ENCODE assay signal across 9 cellular contexts in genomic region chrX:153900806-153901752, GRCh38. TPM values are rescaled to one million over a fixed set of nuclear protein-coding genes. Genes with fewer than 3 reads are reported as not detected.
DNase-seq lines count a peak whose midpoint lies in the region; ATAC-seq, FAIRE-seq and TF ChIP-seq lines count a peak whose summit lies in the region.
"Had no signal": no experiment of that assay in that cellular context is flagged by ENCODE, and none has a peak within 500 bp of the region (broad histone marks: within the 10 kb centered on the region; RNA-seq: fewer than 3 reads in every experiment).

No MANE protein-coding gene starts in this region.

- TF ChIP-seq CTCF in AG04449 (IDR thresholded peaks at IDR 0.05; ENCODE audit: insufficient read depth, low read length, missing control alignments): no peak

- CTCF ChIA-PET in AG04449 (lab: Yijun Ruan, JAX): no interaction called here

- intact Hi-C loops in posterior vena cava (cut with DNase I): no loop called here

- DNase-seq in AG04449 (ENCODE audit: low read depth, low spot score): peak; percentile 55
- peak; percentile 37 for DNase-seq in GM18507 (ENCODE audit: extremely low spot score, insufficient read length, low read depth)
- peak; percentile 17 for DNase-seq in NCI-H345 treated with DMSO at 0.1 percent for 48 hours (lab: John Stamatoyannopoulos, UW; ENCODE audit: unreplicated experiment)
- peak; percentile 50 to 60 for DNase-seq in activated CD4-positive, alpha-beta T cell treated with anti-CD3 and anti-CD28 coated beads, Interleukin-2, amount 50 U/mL, for 48 hours
- DNase-seq in fibroblast of gingiva (ENCODE audit: low read depth): peak; percentile 74
- DNase-seq in posterior vena cava (ENCODE audit: low spot score): peak; percentile 87
- no peak for DNase-seq in OCI-M2 (lab: John Stamatoyannopoulos, UW; ENCODE audit: unreplicated experiment)

- POLR2A ChIA-PET in AG04449 (lab: Yijun Ruan, JAX): no interaction called here

- FAIRE-seq in GM18507 (lab: Jason Lieb, UNC): peak; percentile 97

- H3K4me3 ChIP-seq in AG04449 (ENCODE audit: low read depth, low read length): no peak overlapping the region

- ATAC-seq in HG02981 (IDR thresholded peaks at IDR 0.05; ENCODE audit: unreplicated experiment): peak; percentile 87

RNA-seq across cellular contexts. Expression of gene AVPR2, which starts 3.4 kb away (rescaled TPM):
- 1 to 10 TPM; 1.4 to 2.0 TPM for total RNA-seq in posterior vena cava
- total RNA-seq: liver had no signal

RNA-seq across cellular contexts. Expression of gene L1CAM, which starts 15.1 kb away (rescaled TPM):
- total RNA-seq in posterior vena cava: 1 to 10 TPM; 3.8 to 4.4 TPM

RNA-seq across cellular contexts. Expression of gene ARHGAP4, which starts 25.0 kb away (rescaled TPM):
- 10 to 100 TPM; 36.3 to 47.1 TPM for total RNA-seq in posterior vena cava

RNA-seq across cellular contexts. Expression of gene NAA10, which starts 33.8 kb away (rescaled TPM):
- total RNA-seq in posterior vena cava: 10 to 100 TPM; 69.4 to 75.4 TPM

RNA-seq across cellular contexts. Expression of gene RENBP, which starts 43.4 kb away (rescaled TPM):
- 10 to 100 TPM; 11.4 to 17.6 TPM for total RNA-seq in posterior vena cava
